Comparison of ENCODE assay signal across 7 cellular contexts in genomic region chr16:88782454-88783390, GRCh38. TPM values are rescaled to one million over a fixed set of nuclear protein-coding genes. Genes with fewer than 3 reads are reported as not detected.
A peak's percentile ranks its signal among the peaks of the same experiment; 100 is the strongest.
DNase-seq lines count a peak whose midpoint lies in the region; ATAC-seq and TF ChIP-seq lines count a peak whose summit lies in the region.

No MANE protein-coding gene starts in this region.

- H3K27me3 ChIP-seq in prostate gland (replicated peaks; ENCODE audit: insufficient read depth) (no peaks in the 10 kb centered on the region), aorta (ENCODE audit: control insufficient read depth in 1 of 2, insufficient read depth in 2 of 2, low read length in 1 of 2) (no peaks in the 10 kb centered on the region)

- H3K4me3 Mint-ChIP-seq in IgD-negative memory B cell, result peak overlapping the region; percentile 88 to 93 (median 91)
- peak overlapping the region; percentile 94 for H3K4me3 Mint-ChIP-seq in activated CD4-positive, alpha-beta memory T cell treated with anti-CD3 and anti-CD28 coated beads, Interleukin-2, amount 10 ng/mL, durations not matched to agents 7 days and 5 days

- H3K4me1 ChIP-seq in prostate gland (replicated peaks) (peaks cover 8% of the 10 kb centered on the region), aorta (ENCODE audit: control insufficient read depth in 1 of 2, insufficient read depth in 2 of 2, low read length in 2 of 2) (no peaks in the 10 kb centered on the region)

- peaks cover 32 to 39% (median 35%) of the 10 kb centered on the region in 3 donors for H3K4me1 Mint-ChIP-seq in IgD-negative memory B cell
- peaks cover 55% of the 10 kb centered on the region for H3K4me1 Mint-ChIP-seq in activated CD4-positive, alpha-beta memory T cell treated with anti-CD3 and anti-CD28 coated beads, Interleukin-2, amount 10 ng/mL, durations not matched to agents 7 days and 5 days

- POLR2A ChIA-PET in activated CD4-positive, alpha-beta memory T cell treated with anti-CD3 and anti-CD28 coated beads, Interleukin-2, amount 10 ng/mL, durations not matched to agents 7 days and 5 days (lab: Charles Lee), result interaction anchor here (0.7 to 10.0 kb wide), 19 partner anchors 10 to 163 kb away, joined by 3 to 249 read pairs (median 10); partner anchors contain the start of genes APRT, CDT1, CTU2 and GALNS

- H3K36me3 ChIP-seq in prostate gland, result no peaks in the 10 kb centered on the region
- H3K36me3 ChIP-seq in aorta (ENCODE audit: control insufficient read depth in 1 of 2, insufficient read depth in 2 of 2, low read length in 1 of 2), result no peaks in the 10 kb centered on the region

- H3K4me3 ChIP-seq in prostate gland (peak overlapping the region; percentile 86 to 89), aorta (ENCODE audit: low read length in 2 of 2) (no peak overlapping the region)

- TF ChIP-seq POLR2A in prostate gland (IDR thresholded peaks at IDR 0.05), result no peak

- WGBS in prostate gland, result 62% methylated on average over 16 of the region's 16 CpGs
- 35 to 40% methylated on average over 16 of the region's 16 CpGs for WGBS in aorta, 2 donors

- DNase-seq in activated CD4-positive, alpha-beta memory T cell treated with anti-CD3 and anti-CD28 coated beads, Interleukin-2, amount 10 ng/mL, durations not matched to agents 7 days and 5 days, result peak; percentile 75
- DNase-seq in epithelial cell of prostate (ENCODE audit: low read depth, low spot score) (peak; percentile 60), prostate gland (ENCODE audit: low spot score) (no peak), HuH-7.5 (ENCODE audit: low spot score) (no peak), aorta (no peak), foreskin melanocyte (no peak)

- H3K27ac ChIP-seq in epithelial cell of prostate (peak overlapping the region; percentile 94), prostate gland (peak overlapping the region; percentile 90 to 94), aorta (ENCODE audit: low read depth in 1 of 2, low read length in 2 of 2) (peak overlapping the region in 1 of 2 donors; percentile 80)

- no peaks in the 10 kb centered on the region for H3K27me3 Mint-ChIP-seq in IgD-negative memory B cell
- no peaks in the 10 kb centered on the region for H3K27me3 Mint-ChIP-seq in activated CD4-positive, alpha-beta memory T cell treated with anti-CD3 and anti-CD28 coated beads, Interleukin-2, amount 10 ng/mL, durations not matched to agents 7 days and 5 days

- intact Hi-C loops in prostate gland (cut with DNase I) (no loop called here), aorta (cut with DNase I) (loop anchor here (2.0 to 10.0 kb wide), 2 partner anchors 40 to 328 kb away; partner anchors contain the start of gene ZFPM1 (in 1 of the 2))

- H3K9me3 Mint-ChIP-seq in IgD-negative memory B cell, result no peaks in the 10 kb centered on the region
- H3K9me3 Mint-ChIP-seq in activated CD4-positive, alpha-beta memory T cell treated with anti-CD3 and anti-CD28 coated beads, Interleukin-2, amount 10 ng/mL, durations not matched to agents 7 days and 5 days, result no peaks in the 10 kb centered on the region

- CTCF ChIA-PET in activated CD4-positive, alpha-beta memory T cell treated with anti-CD3 and anti-CD28 coated beads, Interleukin-2, amount 10 ng/mL, durations not matched to agents 7 days and 5 days (lab: Charles Lee), result interaction anchor here (0.9 to 6.1 kb wide), 12 partner anchors 11 to 102 kb away, joined by 3 to 62 read pairs (median 9); partner anchors contain the start of genes APRT and TRAPPC2L

- TF ChIP-seq CTCF in prostate gland (IDR thresholded peaks at IDR 0.05), result no peak

- no peak for ATAC-seq in aorta (ENCODE audit: low FRiP score)

- no peaks in the 10 kb centered on the region for H3K9me3 ChIP-seq in prostate gland
- H3K9me3 ChIP-seq in aorta (ENCODE audit: control insufficient read depth, low read length), result no peaks in the 10 kb centered on the region

- H3K27ac Mint-ChIP-seq in IgD-negative memory B cell, result peak overlapping the region; percentile 94 to 97 (median 97)
- peak overlapping the region; percentile 97 for H3K27ac Mint-ChIP-seq in activated CD4-positive, alpha-beta memory T cell treated with anti-CD3 and anti-CD28 coated beads, Interleukin-2, amount 10 ng/mL, durations not matched to agents 7 days and 5 days

- no peaks in the 10 kb centered on the region for H3K36me3 Mint-ChIP-seq in IgD-negative memory B cell
- H3K36me3 Mint-ChIP-seq in activated CD4-positive, alpha-beta memory T cell treated with anti-CD3 and anti-CD28 coated beads, Interleukin-2, amount 10 ng/mL, durations not matched to agents 7 days and 5 days (ENCODE audit: low read depth), result peaks cover 24% of the 10 kb centered on the region

RNA-seq across cellular contexts. Expression of gene PIEZO1, which starts 2.3 kb away (rescaled TPM):
- polyA plus RNA-seq in IgD-negative memory B cell (33.4 TPM), aorta (100 to 1,000 TPM in 1 of 2 donors, 10 to 100 TPM in 1; 35.9 to 205 TPM)
- 100 to 1,000 TPM; 308 to 323 TPM for total RNA-seq in activated CD4-positive, alpha-beta memory T cell treated with anti-CD3 and anti-CD28 coated beads, Interleukin-2, amount 10 ng/mL, durations not matched to agents 7 days and 5 days
- total RNA-seq in prostate gland (100 to 1,000 TPM; 156 to 202 TPM), aorta (100 to 1,000 TPM; 101 to 120 TPM)

RNA-seq across cellular contexts. Expression of gene CDT1, which starts 20.9 kb away (rescaled TPM):
- polyA plus RNA-seq in IgD-negative memory B cell (0.20 TPM), aorta (1 to 10 TPM in 1 of 2 donors, under 1 TPM in 1; 0.05 to 1.0 TPM)
- total RNA-seq in activated CD4-positive, alpha-beta memory T cell treated with anti-CD3 and anti-CD28 coated beads, Interleukin-2, amount 10 ng/mL, durations not matched to agents 7 days and 5 days, result 100 to 1,000 TPM; 133 to 137 TPM
- total RNA-seq in prostate gland (1 to 10 TPM; 4.3 to 7.6 TPM), aorta (1 to 10 TPM in 1 of 2 donors, under 1 TPM in 1; 0.88 to 1.5 TPM)

RNA-seq across cellular contexts. Expression of gene APRT, which starts 29.0 kb away (rescaled TPM):
- polyA plus RNA-seq in IgD-negative memory B cell (416 TPM), aorta (100 to 1,000 TPM in 1 of 2 donors, 10 to 100 TPM in 1; 88.6 to 116 TPM)
- 100 to 1,000 TPM; 129 to 136 TPM for total RNA-seq in activated CD4-positive, alpha-beta memory T cell treated with anti-CD3 and anti-CD28 coated beads, Interleukin-2, amount 10 ng/mL, durations not matched to agents 7 days and 5 days
- total RNA-seq in prostate gland (100 to 1,000 TPM; 165 to 211 TPM), aorta (10 to 100 TPM; 60.2 to 61.3 TPM)

Comparison
In these comparisons a context has a peak if more than half of its experiments do, and no peak if none do; other contexts are left out.
1. DNase-seq: peak in activated CD4-positive, alpha-beta memory T cell treated with anti-CD3 and anti-CD28 coated beads, Interleukin-2, amount 10 ng/mL, durations not matched to agents 7 days and 5 days (single experiment) and epithelial cell of prostate (single experiment); none in prostate gland (single experiment), HuH-7.5 (single experiment), aorta (0 of 2) and foreskin melanocyte (single experiment).
2. H3K4me3 ChIP-seq: peak in prostate gland (2 of 2); none in aorta (0 of 2).
3. RNA of gene CDT1, which starts 20.9 kb away (total RNA-seq): 133 to 137 TPM in activated CD4-positive, alpha-beta memory T cell treated with anti-CD3 and anti-CD28 coated beads, Interleukin-2, amount 10 ng/mL, durations not matched to agents 7 days and 5 days; 4.3 to 7.6 TPM in prostate gland and 0.88 to 1.5 TPM in aorta; every median in the first group is over 10 times any median in the second.